8 cellular contexts compared by ENCODE assay signal in the genomic region with DNA sequence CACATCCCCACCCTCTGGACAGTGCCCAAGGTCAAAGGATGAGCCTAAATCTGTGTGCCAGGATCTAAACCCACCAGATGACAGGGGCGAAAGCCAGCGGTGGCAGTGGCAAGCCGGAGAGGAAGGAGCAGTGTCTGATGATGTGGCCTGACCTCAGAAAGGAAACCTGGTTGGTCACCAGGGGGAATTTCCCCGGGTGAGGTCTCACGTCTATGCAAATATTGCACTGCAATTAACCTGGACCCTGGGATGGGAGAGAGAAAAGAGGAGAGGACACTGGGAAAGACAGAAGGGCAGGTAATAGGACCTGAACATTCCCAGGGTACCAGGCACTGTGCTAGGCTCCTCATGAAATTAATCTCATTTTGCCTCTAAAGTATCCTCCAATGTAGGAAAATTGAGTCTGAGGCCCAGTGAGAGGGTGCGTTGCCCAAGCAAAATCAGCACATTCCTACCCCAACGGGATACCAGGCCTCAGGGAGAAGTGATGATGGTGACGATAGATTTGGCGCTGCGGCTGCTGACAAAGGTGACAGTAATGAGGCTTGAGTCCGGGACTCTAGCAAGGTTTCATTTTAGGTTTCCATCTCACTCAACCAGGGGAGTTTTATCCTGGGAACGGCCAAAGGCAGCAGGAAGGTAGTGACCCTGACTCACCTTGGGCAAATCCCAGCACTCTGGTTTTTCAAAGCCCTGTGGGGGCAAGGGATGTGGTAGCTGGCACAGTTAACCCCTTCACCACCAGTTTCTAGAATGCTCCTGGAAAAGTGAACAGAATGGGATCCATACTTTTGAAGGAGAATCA. TPM values are rescaled to one million over a fixed set of nuclear protein-coding genes. Genes with fewer than 3 reads are reported as not detected.
A peak's percentile ranks its signal among the peaks of the same experiment; 100 is the strongest.
DNase-seq lines count a peak whose midpoint lies in the region; ATAC-seq and TF ChIP-seq lines count a peak whose summit lies in the region.

No MANE protein-coding gene starts in this region.

- H3K9me3 ChIP-seq in SJSA1 (replicated peaks) (no peaks in the 10 kb centered on the region; the same call in 1 of the 2 replicates), ovary (no peaks in the 10 kb centered on the region)

- H3K36me3 ChIP-seq in SJSA1, result no peaks in the 10 kb centered on the region
- H3K36me3 ChIP-seq in ovary, result no peaks in the 10 kb centered on the region

- CTCF ChIA-PET in MCF 10A (lab: Yijun Ruan, JAX), result interaction anchor here (0.6 to 6.0 kb wide), 8 partner anchors 12 to 455 kb away, joined by 3 to 72 read pairs (median 10); a partner anchor contains a TSS

- TF ChIP-seq POLR2A in ovary (IDR thresholded peaks at IDR 0.05), result no peak

- no peaks in the 10 kb centered on the region for H3K27me3 Mint-ChIP-seq in MCF 10A (ENCODE audit: insufficient read depth, unreplicated experiment)
- H3K27me3 Mint-ChIP-seq in natural killer cell (ENCODE audit: low read depth in 2 of 2), result no peaks in the 10 kb centered on the region

- peak overlapping the region; percentile 95 for H3K27ac ChIP-seq in SJSA1
- H3K27ac ChIP-seq in substantia nigra (ENCODE audit: low read depth, low read length, poor library complexity, severe bottlenecking), result no peak overlapping the region
- H3K27ac ChIP-seq in ovary, result peak overlapping the region in 1 of 2 donors; percentile 55

- H3K27me3 ChIP-seq in SJSA1 (replicated peaks) (no peaks in the 10 kb centered on the region), ovary (no peaks in the 10 kb centered on the region)

- ATAC-seq in GM18868 (IDR thresholded peaks at IDR 0.05; ENCODE audit: unreplicated experiment), result peak; percentile 69
- peak; percentile 66 for ATAC-seq in HG02884 (IDR thresholded peaks at IDR 0.05; ENCODE audit: unreplicated experiment)
- peak; percentile 55 to 81 (median 74) for ATAC-seq in natural killer cell

- H3K27ac Mint-ChIP-seq in MCF 10A (ENCODE audit: low read depth, unreplicated experiment) (peak overlapping the region; percentile 76), natural killer cell (peak overlapping the region; percentile 87 to 97)

- H3K4me3 Mint-ChIP-seq in MCF 10A (ENCODE audit: unreplicated experiment) (peak overlapping the region; percentile 28), natural killer cell (peak overlapping the region; percentile 85)

- no peak for TF ChIP-seq EP300 in ovary (IDR thresholded peaks at IDR 0.05)

- POLR2A ChIA-PET in MCF 10A (lab: Yijun Ruan, JAX), result interaction anchor here (0.7 to 2.6 kb wide), 6 partner anchors 12 to 159 kb away, joined by 3 to 78 read pairs (median 8); a partner anchor contains a TSS

- H3K4me1 ChIP-seq in SJSA1 (replicated peaks), result peaks cover 47% of the 10 kb centered on the region
- peaks cover 20% of the 10 kb centered on the region for H3K4me1 ChIP-seq in ovary (ENCODE audit: insufficient read depth)

- BruUV-seq in MCF 10A (replicated peaks; lab: Mats Ljungman, UMichigan), result TSS peak; percentile 69

- 67 to 70% (median 68%) methylated on average over 12 of the region's 12 CpGs for WGBS in ovary, 3 donors

- DNase-seq in SJSA1 (ENCODE audit: low read depth in 1 of 2, low spot score in 2 of 2), result peak; percentile 71 to 80
- DNase-seq in MCF 10A (ENCODE audit: unreplicated experiment), result peak; percentile 69
- DNase-seq in natural killer cell, result peak; percentile 72
- DNase-seq in substantia nigra (lab: John Stamatoyannopoulos, UW), result no peak
- DNase-seq in ovary, result no peak
- DNase-seq in NCI-H2029 treated with DMSO at 0.1 percent for 48 hours (lab: John Stamatoyannopoulos, UW), result no peak

- H3K9me3 Mint-ChIP-seq in MCF 10A (ENCODE audit: unreplicated experiment) (no peaks in the 10 kb centered on the region), natural killer cell (no peaks in the 10 kb centered on the region)

- intact Hi-C loops in MCF 10A (cut with micrococcal nuclease), result no loop called here
- intact Hi-C loops in natural killer cell (cut with micrococcal nuclease), result loop anchor here (1.0 to 10.0 kb wide), 2 partner anchors 13 to 309 kb away; a partner anchor contains a TSS
- intact Hi-C loops in ovary (cut with DNase I), result no loop called here

- H3K36me3 Mint-ChIP-seq in MCF 10A (ENCODE audit: insufficient read depth, unreplicated experiment) (no peaks in the 10 kb centered on the region), natural killer cell (no peaks in the 10 kb centered on the region)

- TF ChIP-seq CTCF in MCF 10A (IDR thresholded peaks at IDR 0.05; ENCODE audit: unreplicated experiment) (no peak), natural killer cell (IDR thresholded peaks at IDR 0.05) (no peak), ovary (IDR thresholded peaks at IDR 0.05) (no peak)

- peaks cover 43% of the 10 kb centered on the region for H3K4me1 Mint-ChIP-seq in MCF 10A (ENCODE audit: insufficient read depth, unreplicated experiment)
- peaks cover 75% of the 10 kb centered on the region in 2 donors for H3K4me1 Mint-ChIP-seq in natural killer cell

- H3K4me3 ChIP-seq in SJSA1 (no peak overlapping the region), ovary (no peak overlapping the region)

RNA-seq across cellular contexts. Expression of a gene that starts 13.4 kb away (rescaled TPM):
- total RNA-seq in SJSA1 (2014; rRNA removed; shearing (Covaris generic)), result 263 and 296 TPM in 2 replicates
- total RNA-seq in MCF 10A (2022) (246 and 342 TPM in 2 replicates), natural killer cell (100 to 1,000 TPM; 140 to 180 (median 153) TPM), ovary (10 to 100 TPM; 39.4 to 89.7 (median 69.9) TPM)
- 10 to 100 TPM; 51.0 to 57.6 TPM for polyA plus RNA-seq in ovary

Comparison
In these comparisons a context has a peak if more than half of its experiments do, and no peak if none do; other contexts are left out.
1. DNase-seq: peak in SJSA1 (2 of 2), MCF 10A (single experiment) and natural killer cell (single experiment); none in substantia nigra (0 of 49), ovary (0 of 5) and NCI-H2029 treated with DMSO at 0.1 percent for 48 hours (single experiment).
2. Peak in every context shown above with its lines, with median percentiles within 50 percentile points of each other: ATAC-seq.